ENCODE assay signal across 24 cellular contexts in the genomic region with DNA sequence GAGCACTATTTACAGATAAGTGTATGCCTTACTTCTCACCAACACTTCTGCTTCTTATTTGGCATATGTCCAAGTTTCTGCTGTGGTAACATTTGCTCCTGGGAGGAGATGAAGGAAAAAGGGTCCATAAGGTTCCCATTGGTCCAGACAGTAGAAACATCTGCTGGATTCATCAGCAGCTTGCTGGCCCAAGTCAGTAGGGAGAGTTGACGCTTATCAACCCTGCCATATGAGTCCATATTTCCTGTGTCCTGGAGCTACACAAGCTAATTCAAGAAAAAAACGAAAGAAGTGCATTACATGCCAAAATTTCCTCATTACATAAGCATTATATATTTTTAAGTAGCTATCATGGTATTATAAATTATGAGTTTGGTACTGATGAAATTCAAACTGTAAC.
DNase-seq lines count a peak whose midpoint lies in the region; ATAC-seq and TF ChIP-seq lines count a peak whose summit lies in the region.
"Had no signal": no experiment of that assay in that cellular context is flagged by ENCODE, and none has a peak within 500 bp of the region (broad histone marks: within the 10 kb centered on the region; RNA-seq: fewer than 3 reads in every experiment).

No MANE protein-coding gene starts in this region.

- H3K4me3 ChIP-seq in heart right ventricle, result no peak overlapping the region
- H3K4me3 ChIP-seq: ovary, PC-9, skin epidermis, thyroid gland had no signal

- intact Hi-C loops in heart right ventricle (cut with DNase I), result no loop called here

- peak in 7 of 8 donors; percentile 42 to 93 (median 91) for ATAC-seq in heart right ventricle
- ATAC-seq in GM21723 (IDR thresholded peaks at IDR 0.05; ENCODE audit: unreplicated experiment), result no peak
- no peak for ATAC-seq in GM19395 (IDR thresholded peaks at IDR 0.05; ENCODE audit: unreplicated experiment)
- ATAC-seq: stimulated activated naive CD8-positive, alpha-beta T cell treated with anti-CD3 and anti-CD28 coated beads, Interleukin-15, amount 100 ng/mL, for 72 hours had no signal

- 38 to 44% methylated on average over 2 of the region's 2 CpGs for WGBS in heart right ventricle, 2 donors

- TF ChIP-seq CTCF in heart right ventricle (IDR thresholded peaks at IDR 0.05), result no peak

- H3K27me3 ChIP-seq in heart right ventricle, result no peaks in the 10 kb centered on the region
- H3K27me3 ChIP-seq: brain microvascular endothelial cell, ovary, thyroid gland had no signal

- peak; percentile 20 for DNase-seq in NCI-H2227 (lab: John Stamatoyannopoulos, UW; ENCODE audit: unreplicated experiment)
- DNase-seq in NCI-H2227 treated with DMSO at 0.1 percent for 48 hours (lab: John Stamatoyannopoulos, UW), result no peak
- DNase-seq in DMS 273 (lab: John Stamatoyannopoulos, UW; ENCODE audit: unreplicated experiment), result peak; percentile 89
- DNase-seq in OCI-M1 (lab: John Stamatoyannopoulos, UW), result peak; percentile 83
- DNase-seq in heart right ventricle, result peak in 1 of 2 donors; percentile 47
- no peak for DNase-seq in HuH-7 (ENCODE audit: low spot score)
- DNase-seq: activated B cell treated with CpG ODN at 0.5 μM for 24 hours; activated CD4-positive, alpha-beta T cell treated with anti-CD3 and anti-CD28 coated beads, Interleukin-2, amount 50 U/mL, for 48 hours; activated CD8-positive, alpha-beta memory T cell treated with anti-CD3 and anti-CD28 coated beads, Interleukin-2, amount 50 U/mL, for 4 hours; activated naive CD4-positive, alpha-beta T cell treated with anti-CD3 and anti-CD28 coated beads for 36 hours; brain microvascular endothelial cell; DMS79 treated with DMSO at 0.1 percent for 48 hours; GF-D8; HCEC 1CT; NCI-H146; NCI-H2107; ovary; PC-9; SHP77 treated with DMSO at 0.1 percent for 48 hours; stimulated activated naive CD8-positive, alpha-beta T cell treated with anti-CD3 and anti-CD28 coated beads, Interleukin-15, amount 100 ng/mL, for 72 hours; thyroid gland had no signal

- H3K36me3 ChIP-seq in heart right ventricle, result no peaks in the 10 kb centered on the region
- H3K36me3 ChIP-seq: brain microvascular endothelial cell, ovary, thyroid gland had no signal

- no peaks in the 10 kb centered on the region for H3K9me3 ChIP-seq in heart right ventricle
- H3K9me3 ChIP-seq: ovary, thyroid gland had no signal

- peaks cover 0 to 34% (median 3%) of the 10 kb centered on the region in 9 donors for H3K4me1 ChIP-seq in heart right ventricle

- no peak overlapping the region for H3K27ac ChIP-seq in heart right ventricle
- H3K27ac ChIP-seq: brain microvascular endothelial cell, ovary, PC-9, skin epidermis, thyroid gland had no signal

Comparison
In these comparisons a context has a peak if more than half of its experiments do, and no peak if none do; other contexts are left out.
1. DNase-seq: peak in NCI-H2227 (single experiment), DMS 273 (single experiment) and OCI-M1 (single experiment); none in NCI-H2227 treated with DMSO at 0.1 percent for 48 hours (single experiment) and HuH-7 (single experiment).
2. ATAC-seq: peak in heart right ventricle (7 of 8); none in GM21723 (single experiment) and GM19395 (single experiment).